8 cellular contexts compared by ENCODE assay signal in genomic region chr19:9913237-9914000, GRCh38. TPM values are rescaled to one million over a fixed set of nuclear protein-coding genes. Genes with fewer than 3 reads are reported as not detected.
DNase-seq lines count a peak whose midpoint lies in the region; ATAC-seq and TF ChIP-seq lines count a peak whose summit lies in the region.

No MANE protein-coding gene starts in this region.

- H3K36me3 ChIP-seq in MG63 (no peaks in the 10 kb centered on the region), parathyroid adenoma (ENCODE audit: control insufficient read depth, insufficient read depth, low read length) (no peaks in the 10 kb centered on the region)

- peak; percentile 95 for DNase-seq in D341Med (ENCODE audit: low spot score)
- DNase-seq in MG63 = peak; percentile 37
- no peak for DNase-seq in fibroblast of the aortic adventitia (ENCODE audit: low read depth)
- DNase-seq in activated CD8-positive, alpha-beta memory T cell treated with anti-CD3 and anti-CD28 coated beads, Interleukin-2, amount 50 U/mL, for 48 hours = no peak
- no peak for DNase-seq in COR-L47 (lab: John Stamatoyannopoulos, UW)

- peak overlapping the region; percentile 73 for H3K4me2 ChIP-seq in parathyroid adenoma (ENCODE audit: low read length)

- H3K79me2 ChIP-seq in parathyroid adenoma = no peaks in the 10 kb centered on the region

- peaks cover 31% of the 10 kb centered on the region for H3K27me3 ChIP-seq in MG63
- H3K27me3 ChIP-seq in parathyroid adenoma (ENCODE audit: control insufficient read depth, insufficient read depth, low read length) = no peaks in the 10 kb centered on the region

- H3K27ac ChIP-seq in parathyroid adenoma = no peak overlapping the region

- no peak for ATAC-seq in GM21360 (IDR thresholded peaks at IDR 0.05; ENCODE audit: unreplicated experiment)
- ATAC-seq in HG03045 (IDR thresholded peaks at IDR 0.05; ENCODE audit: unreplicated experiment) = no peak

- TF ChIP-seq CTCF in fibroblast of the aortic adventitia (IDR thresholded peaks at IDR 0.05; ENCODE audit: insufficient read depth, low read length) = no peak
- TF ChIP-seq CTCF in parathyroid adenoma (IDR thresholded peaks at IDR 0.05) = no peak

- peak overlapping the region; percentile 64 for H2AFZ ChIP-seq in parathyroid adenoma

- no peak overlapping the region for H3K9ac ChIP-seq in parathyroid adenoma

- no peak overlapping the region for H3K4me3 ChIP-seq in MG63
- H3K4me3 ChIP-seq in fibroblast of the aortic adventitia (ENCODE audit: low read depth, low read length) = peak overlapping the region; percentile 31
- H3K4me3 ChIP-seq in parathyroid adenoma (ENCODE audit: low read depth, low read length) = peak overlapping the region; percentile 37

- H3K9me3 ChIP-seq in MG63 (no peaks in the 10 kb centered on the region), parathyroid adenoma (ENCODE audit: control insufficient read depth, low read length) (no peaks in the 10 kb centered on the region)

- no peaks in the 10 kb centered on the region for H3K4me1 ChIP-seq in parathyroid adenoma

RNA-seq across cellular contexts. Expression of gene OLFM2, which starts 22.9 kb away (rescaled TPM):
- total RNA-seq in MG63 (2014; rRNA removed; shearing (Covaris generic); ENCODE audit: low replicate concordance) = 5.6 and 7.0 TPM in 2 replicates
- total RNA-seq in fibroblast of the aortic adventitia (ENCODE audit: low replicate concordance) = 0.82 and 16.0 TPM in 2 replicates

Comparison
In these comparisons a context has a peak if more than half of its experiments do, and no peak if none do; other contexts are left out.
1. DNase-seq: peak in D341Med (single experiment) and MG63 (single experiment); none in fibroblast of the aortic adventitia (single experiment), activated CD8-positive, alpha-beta memory T cell treated with anti-CD3 and anti-CD28 coated beads, Interleukin-2, amount 50 U/mL, for 48 hours (single experiment) and COR-L47 (single experiment).